ENCODE assay signal across 17 cellular contexts in the genomic region with DNA sequence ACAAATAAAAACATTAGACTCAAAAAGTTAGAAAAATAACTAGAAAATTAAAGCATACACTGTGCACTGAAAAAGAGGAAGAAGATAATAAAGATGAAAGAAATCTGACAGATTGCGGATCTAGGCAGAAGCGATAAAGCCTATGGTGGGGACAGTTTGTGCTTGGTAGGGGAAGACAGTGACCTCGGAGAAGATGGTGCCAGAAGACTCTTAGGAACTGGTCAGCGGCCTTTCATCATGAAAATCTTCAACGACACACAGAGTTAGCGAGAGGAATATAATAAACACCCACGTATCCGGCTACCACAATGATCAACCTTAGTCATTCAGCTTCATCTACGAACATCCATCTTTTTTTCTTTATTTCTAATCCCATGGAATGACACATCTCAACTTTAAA.
A peak's percentile ranks its signal among the peaks of the same experiment; 100 is the strongest.
DNase-seq lines count a peak whose midpoint lies in the region; ATAC-seq and TF ChIP-seq lines count a peak whose summit lies in the region.
"Had no signal": no experiment of that assay in that cellular context is flagged by ENCODE, and none has a peak within 500 bp of the region (broad histone marks: within the 10 kb centered on the region; RNA-seq: fewer than 3 reads in every experiment).

No MANE protein-coding gene starts in this region.

- H3K9me3 Mint-ChIP-seq in HFFc6 (no peaks in the 10 kb centered on the region), mesothelial cell of epicardium (no peaks in the 10 kb centered on the region)

- H3K27me3 Mint-ChIP-seq in HFFc6 (ENCODE audit: insufficient read depth): peaks cover 4% of the 10 kb centered on the region
- H3K27me3 Mint-ChIP-seq in mesothelial cell of epicardium (ENCODE audit: low read depth): no peaks in the 10 kb centered on the region

- H3K27ac ChIP-seq in SK-N-MC (peak overlapping the region; percentile 97; the same call in 1 of the 2 replicates), substantia nigra (ENCODE audit: low read depth, low read length, poor library complexity, severe bottlenecking) (peak overlapping the region; percentile 83)
- H3K27ac ChIP-seq: neural progenitor cell had no signal

- no peak overlapping the region for H3K9ac ChIP-seq in SK-N-MC (ENCODE audit: insufficient read length)
- H3K9ac ChIP-seq: neural progenitor cell had no signal

- no peak for TF ChIP-seq CTCF in HFFc6 (IDR thresholded peaks at IDR 0.05)
- no peak for TF ChIP-seq CTCF in mesothelial cell of epicardium (IDR thresholded peaks at IDR 0.05; ENCODE audit: unreplicated experiment)
- TF ChIP-seq CTCF in GM10266 (IDR thresholded peaks at IDR 0.05; ENCODE audit: control insufficient read depth, insufficient read depth, low read depth, missing control alignments): no peak

- no peak overlapping the region for H3K4me3 ChIP-seq in SK-N-MC
- H3K4me3 ChIP-seq: neural progenitor cell had no signal

- no peaks in the 10 kb centered on the region for H3K36me3 ChIP-seq in SK-N-MC (ENCODE audit: insufficient read depth, low read length)
- H3K36me3 ChIP-seq: neural progenitor cell had no signal

- peak overlapping the region; percentile 38 for H3K27ac Mint-ChIP-seq in HFFc6
- peak overlapping the region; percentile 33 for H3K27ac Mint-ChIP-seq in mesothelial cell of epicardium
- H3K27ac Mint-ChIP-seq: neural progenitor cell had no signal

- H3K36me3 Mint-ChIP-seq in HFFc6 (ENCODE audit: low read depth) (no peaks in the 10 kb centered on the region), mesothelial cell of epicardium (no peaks in the 10 kb centered on the region)

- H3K9me3 ChIP-seq in SK-N-MC (ENCODE audit: low read depth, low read length): no peaks in the 10 kb centered on the region

- H3K4me3 Mint-ChIP-seq in HFFc6 (no peak overlapping the region), mesothelial cell of epicardium (no peak overlapping the region)
- H3K4me3 Mint-ChIP-seq: neural progenitor cell had no signal

- ATAC-seq in left lobe of liver (no peak), GM18858 (IDR thresholded peaks at IDR 0.05; ENCODE audit: unreplicated experiment) (no peak)
- ATAC-seq: right cardiac atrium had no signal

- DNase-seq in HFFc6: no peak
- DNase-seq in SK-N-MC (ENCODE audit: low read depth, low spot score): no peak
- no peak for DNase-seq in mesothelial cell of epicardium (ENCODE audit: low spot score in 2 of 2, unreplicated experiment in 2 of 2)
- no peak for DNase-seq in substantia nigra (lab: John Stamatoyannopoulos, UW)
- no peak for DNase-seq in left lobe of liver (ENCODE audit: low spot score)
- no peak for DNase-seq in GM10266 (ENCODE audit: extremely low spot score)
- DNase-seq in effector CD4-positive, alpha-beta T cell: no peak
- DNase-seq: activated CD4-positive, alpha-beta T cell treated with anti-CD3 and anti-CD28 coated beads, Interleukin-2, amount 50 U/mL, for 4 hours; activated T-cell treated with anti-CD3 and anti-CD28 coated beads, Interleukin-2, amount 50 U/mL, for 1 hour; AML-193; central memory CD4-positive, alpha-beta T cell; DMS 273 treated with DMSO at 0.1 percent for 48 hours; foreskin melanocyte; mammary epithelial cell; right cardiac atrium had no signal

- H3K4me1 Mint-ChIP-seq in HFFc6 (ENCODE audit: low read depth) (peaks cover 49% of the 10 kb centered on the region), mesothelial cell of epicardium (peaks cover 39% of the 10 kb centered on the region)
